In the genomic region with DNA sequence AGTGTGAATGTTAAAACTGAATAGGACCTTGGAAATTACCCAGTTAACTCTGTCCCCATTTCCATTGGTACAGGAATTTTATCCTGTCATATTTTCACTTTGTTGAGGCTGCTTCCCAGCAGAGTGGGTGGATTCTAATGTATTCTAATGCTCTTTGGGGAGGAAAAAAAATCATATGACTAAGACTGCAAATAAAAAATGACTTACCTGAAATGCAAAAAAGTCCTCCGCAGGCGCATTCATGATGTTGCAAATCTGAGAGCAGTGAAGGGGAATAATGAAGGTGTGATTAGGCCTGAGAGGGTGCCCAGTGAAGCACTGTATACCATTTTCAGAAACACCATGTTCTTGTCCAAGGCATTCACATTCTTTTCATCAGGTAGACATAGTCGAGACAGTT, we compare ENCODE assay signal across 8 cellular contexts. TPM values are rescaled to one million over a fixed set of nuclear protein-coding genes. Genes with fewer than 3 reads are reported as not detected.
"Had no signal": no experiment of that assay in that cellular context is flagged by ENCODE, and none has a peak within 500 bp of the region (broad histone marks: within the 10 kb centered on the region; RNA-seq: fewer than 3 reads in every experiment).

No MANE protein-coding gene starts in this region.

- H3K27ac ChIP-seq: GM23248 had no signal

- H3K9me3 ChIP-seq: HAP-1 had no signal

- H3K4me3 Mint-ChIP-seq: HFFc6, IgD-negative memory B cell had no signal

- H3K4me3 ChIP-seq: GM23248, HAP-1 had no signal

- H3K9me3 Mint-ChIP-seq: HFFc6, IgD-negative memory B cell had no signal

- H3K4me1 ChIP-seq: HAP-1 had no signal

- DNase-seq: GM23248, GOT3, H7, HFFc6 had no signal

- H3K27ac Mint-ChIP-seq: HFFc6, IgD-negative memory B cell had no signal

- H3K9ac ChIP-seq: GM23248 had no signal

- H3K36me3 ChIP-seq: HAP-1 had no signal

- H2AFZ ChIP-seq: GM23248 had no signal

RNA-seq across cellular contexts. Expression of a gene that starts 41.2 kb away (rescaled TPM):
- total RNA-seq: GM23248, H7, HepG2, HFFc6, HT1080 had no signal
